11 cellular contexts compared by ENCODE assay signal in genomic region chr15:71373917-71374316, GRCh38.
"Had no signal": no experiment of that assay in that cellular context is flagged by ENCODE, and none has a peak within 500 bp of the region (broad histone marks: within the 10 kb centered on the region; RNA-seq: fewer than 3 reads in every experiment).

No MANE protein-coding gene starts in this region.

- H3K4me3 ChIP-seq: prostate gland, sigmoid colon had no signal

- H3K9me3 ChIP-seq: prostate gland, sigmoid colon had no signal

- H3K36me3 ChIP-seq: prostate gland, sigmoid colon had no signal

- ATAC-seq: activated CD8-positive, alpha-beta memory T cell treated with anti-CD3 and anti-CD28 coated beads, Interleukin-2, amount 10 ng/mL, durations not matched to agents 7 days and 5 days; activated T-cell treated with anti-CD3 and anti-CD28 coated beads, Interleukin-2, amount 50 U/mL, for 4 hours; stimulated activated naive B cell treated with anti-CD40 and anti-IgM and Interleukin-4, amounts not matched to agents 10 μg/mL and 1 μg/mL and 100 μg/mL, for 72 hours had no signal

- DNase-seq: activated CD4-positive, alpha-beta T cell treated with anti-CD3 and anti-CD28 coated beads, Interleukin-2, amount 50 U/mL, for 4 hours; activated CD8-positive, alpha-beta memory T cell treated with anti-CD3 and anti-CD28 coated beads, Interleukin-2, amount 10 ng/mL, durations not matched to agents 7 days and 5 days; activated T-cell treated with anti-CD3 and anti-CD28 coated beads, Interleukin-2, amount 50 U/mL, for 4 hours; erythroblast; mammary epithelial cell; nephron progenitor cell; sigmoid colon; stimulated activated CD4-positive, alpha-beta T cell treated with anti-CD3 and anti-CD28 coated beads, Interleukin-2, amount 100 ng/mL, for 24 hours; stimulated activated naive B cell treated with anti-CD40 and anti-IgM and Interleukin-4, amounts not matched to agents 10 μg/mL and 1 μg/mL and 100 μg/mL, for 72 hours; substantia nigra had no signal

- H3K4me1 ChIP-seq: prostate gland, sigmoid colon had no signal

- H3K27ac ChIP-seq: prostate gland had no signal

- H3K27me3 ChIP-seq: sigmoid colon had no signal
